8 cellular contexts compared by ENCODE assay signal in the genomic region with DNA sequence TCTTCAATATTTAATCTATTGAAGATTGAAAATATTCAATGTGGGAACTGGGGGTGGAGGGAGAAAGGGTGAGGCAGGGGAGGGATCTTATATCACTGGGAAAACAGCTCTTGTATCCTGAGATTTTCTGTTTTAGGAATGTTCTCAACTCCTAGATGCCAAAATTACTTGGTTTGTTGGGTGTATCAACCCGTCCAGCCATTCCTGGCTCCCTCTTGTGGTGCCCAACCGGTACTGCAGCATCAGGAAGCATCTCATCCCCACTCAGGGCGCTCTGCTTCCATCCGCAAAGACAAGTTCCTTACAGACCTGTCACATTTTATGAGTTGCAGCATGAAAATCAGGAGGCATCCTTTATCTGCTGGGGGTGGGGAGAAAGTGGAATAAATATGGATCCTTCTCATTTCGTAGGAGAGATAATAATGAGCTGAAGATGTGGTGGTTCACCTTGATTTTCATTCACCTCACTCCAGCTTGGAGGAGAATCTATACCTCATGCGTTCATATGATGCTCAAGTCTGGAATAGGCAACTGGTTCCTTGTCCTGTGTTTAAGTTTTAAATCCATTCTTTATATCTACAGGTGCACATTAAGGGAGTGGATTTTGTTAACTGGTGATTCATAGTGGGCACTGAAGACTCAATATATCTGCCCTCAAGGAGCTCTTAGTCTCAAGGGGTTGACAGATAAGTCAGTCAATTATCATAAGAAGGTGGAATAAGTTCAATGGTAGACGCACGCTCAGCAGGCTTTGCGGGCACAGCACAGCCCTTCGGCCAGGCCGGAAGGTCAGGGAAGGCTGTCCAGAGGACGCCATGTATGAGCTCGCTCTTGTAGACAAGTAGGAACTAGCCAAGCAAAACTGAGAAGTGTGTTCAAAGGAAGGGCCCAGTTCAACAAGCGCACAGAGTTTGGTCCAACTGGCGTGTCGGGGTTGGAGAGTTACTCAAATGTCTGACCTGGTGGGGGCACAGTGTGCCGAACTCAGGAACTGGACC.
A peak's percentile ranks its signal among the peaks of the same experiment; 100 is the strongest.
DNase-seq lines count a peak whose midpoint lies in the region; ATAC-seq and TF ChIP-seq lines count a peak whose summit lies in the region.

No MANE protein-coding gene starts in this region.

- peaks cover 61% of the 10 kb centered on the region for H3K36me3 Mint-ChIP-seq in nephron (ENCODE audit: low read depth)

- no peak overlapping the region for H3K4me3 Mint-ChIP-seq in nephron
- H3K4me3 Mint-ChIP-seq in stimulated activated naive CD8-positive, alpha-beta T cell treated with anti-CD3 and anti-CD28 coated beads, Interleukin-15, amount 100 ng/mL, for 72 hours, result no peak overlapping the region

- TF ChIP-seq CTCF in nephron (IDR thresholded peaks at IDR 0.05; ENCODE audit: unreplicated experiment in 3 of 3), result peak; percentile 73 to 79 (median 78)

- H3K9me3 Mint-ChIP-seq in nephron, result no peaks in the 10 kb centered on the region
- no peaks in the 10 kb centered on the region for H3K9me3 Mint-ChIP-seq in stimulated activated naive CD8-positive, alpha-beta T cell treated with anti-CD3 and anti-CD28 coated beads, Interleukin-15, amount 100 ng/mL, for 72 hours

- peaks cover 21% of the 10 kb centered on the region for H3K4me1 Mint-ChIP-seq in nephron
- H3K4me1 Mint-ChIP-seq in stimulated activated naive CD8-positive, alpha-beta T cell treated with anti-CD3 and anti-CD28 coated beads, Interleukin-15, amount 100 ng/mL, for 72 hours, result peaks cover 21% of the 10 kb centered on the region

- no peak overlapping the region for H3K27ac Mint-ChIP-seq in nephron
- peak overlapping the region in 1 of 2 donors; percentile 83 for H3K27ac Mint-ChIP-seq in stimulated activated naive CD8-positive, alpha-beta T cell treated with anti-CD3 and anti-CD28 coated beads, Interleukin-15, amount 100 ng/mL, for 72 hours

- H3K27me3 Mint-ChIP-seq in nephron (ENCODE audit: low read depth), result no peaks in the 10 kb centered on the region
- no peaks in the 10 kb centered on the region for H3K27me3 Mint-ChIP-seq in stimulated activated naive CD8-positive, alpha-beta T cell treated with anti-CD3 and anti-CD28 coated beads, Interleukin-15, amount 100 ng/mL, for 72 hours

- DNase-seq in NCI-H2196 (lab: John Stamatoyannopoulos, UW; ENCODE audit: unreplicated experiment) (peak; percentile 45), NCI-H2196 treated with DMSO at 0.1 percent for 48 hours (lab: John Stamatoyannopoulos, UW; ENCODE audit: unreplicated experiment) (no peak), NOMO-1 treated with DMSO at 0.1 percent for 48 hours (lab: John Stamatoyannopoulos, UW; ENCODE audit: unreplicated experiment) (peak; percentile 31), activated T-cell treated with anti-CD3 and anti-CD28 coated beads for 48 hours (ENCODE audit: low read depth) (peak; percentile 47), fibroblast of gingiva (ENCODE audit: low read depth) (peak; percentile 50)
- DNase-seq in stimulated activated naive CD8-positive, alpha-beta T cell treated with anti-CD3 and anti-CD28 coated beads, Interleukin-15, amount 100 ng/mL, for 72 hours, result peak; percentile 36 to 48

- peak; percentile 84 for ATAC-seq in HG02798 (IDR thresholded peaks at IDR 0.05; ENCODE audit: poor library complexity, unreplicated experiment)
- peak; percentile 67 for ATAC-seq in stimulated activated naive CD8-positive, alpha-beta T cell treated with anti-CD3 and anti-CD28 coated beads, Interleukin-15, amount 100 ng/mL, for 72 hours
